In genomic region chr17:63082273-63082861, GRCh38 we compare ENCODE assay signal across 8 cellular contexts.
DNase-seq lines count a peak whose midpoint lies in the region; ATAC-seq, FAIRE-seq and TF ChIP-seq lines count a peak whose summit lies in the region.

No MANE protein-coding gene starts in this region.

- H3K4me1 Mint-ChIP-seq in naive thymus-derived CD4-positive, alpha-beta T cell: peaks cover 0 to 5% (median 0%) of the 10 kb centered on the region in 7 donors

- H3K9me3 Mint-ChIP-seq in naive thymus-derived CD4-positive, alpha-beta T cell: peaks cover 0 to 3% (median 0%) of the 10 kb centered on the region in 11 donors

- H3K9ac ChIP-seq in adipocyte (ENCODE audit: low read length) (no peak overlapping the region), kidney (ENCODE audit: low read length in 2 of 2) (no peak overlapping the region)

- no peaks in the 10 kb centered on the region for H3K27me3 ChIP-seq in adipocyte (replicated peaks; ENCODE audit: control insufficient read depth, insufficient read depth, low read length)
- no peaks in the 10 kb centered on the region for H3K27me3 ChIP-seq in naive thymus-derived CD4-positive, alpha-beta T cell (ENCODE audit: control insufficient read depth in 2 of 2, insufficient read depth in 2 of 2, low read length in 2 of 2)

- intact Hi-C loops in kidney (cut with DNase I): loop anchor here (10.0 kb wide), 1 partner anchor 322 kb away; no protein-coding TSS in a partner anchor
- intact Hi-C loops in naive thymus-derived CD4-positive, alpha-beta T cell (cut with micrococcal nuclease): loop anchor here in 1 of 2 donors (2.0 kb wide), 1 partner anchor 324 kb away; no protein-coding TSS in a partner anchor

- ATAC-seq in HG03045 (IDR thresholded peaks at IDR 0.05; ENCODE audit: unreplicated experiment): no peak
- ATAC-seq in naive thymus-derived CD4-positive, alpha-beta T cell: no peak

- in situ Hi-C loops in G401 (cut with HindIII; ENCODE audit: low sequenced_read_pairs): no loop called here

- H3K27ac ChIP-seq in kidney (ENCODE audit: low read depth in 2 of 2, low read length in 2 of 2): no peak overlapping the region
- H3K27ac ChIP-seq in naive thymus-derived CD4-positive, alpha-beta T cell (ENCODE audit: low read depth, low read length): no peak overlapping the region

- H3K36me3 ChIP-seq in adipocyte (ENCODE audit: control insufficient read depth, insufficient read depth, low read length, severe bottlenecking) (no peaks in the 10 kb centered on the region), kidney (ENCODE audit: control insufficient read depth in 1 of 2, insufficient read depth in 2 of 2, low read length in 2 of 2) (no peaks in the 10 kb centered on the region)
- no peaks in the 10 kb centered on the region for H3K36me3 ChIP-seq in naive thymus-derived CD4-positive, alpha-beta T cell (ENCODE audit: control insufficient read depth in 2 of 3, insufficient read depth in 3 of 3, low read length in 3 of 3)

- TF ChIP-seq CTCF in AG10803 (conservative IDR thresholded peaks at IDR 0.05; ENCODE audit: low read length) (peak; percentile 61), kidney (IDR thresholded peaks at IDR 0.05; ENCODE audit: borderline replicate concordance, extremely low read depth, insufficient read depth) (no peak)

- POLR2A ChIA-PET in naive thymus-derived CD4-positive, alpha-beta T cell (lab: Charles Lee): no interaction called here

- H3K27me3 Mint-ChIP-seq in naive thymus-derived CD4-positive, alpha-beta T cell: peaks cover 0 to under 1% (median 0%) of the 10 kb centered on the region in 5 donors

- H3K4me3 Mint-ChIP-seq in naive thymus-derived CD4-positive, alpha-beta T cell: no peak overlapping the region

- H3K36me3 Mint-ChIP-seq in naive thymus-derived CD4-positive, alpha-beta T cell: peaks cover 0 to 17% (median 9%) of the 10 kb centered on the region in 5 donors

- no peaks in the 10 kb centered on the region for H3K4me1 ChIP-seq in adipocyte (ENCODE audit: control insufficient read depth, insufficient read depth, low read length)
- no peaks in the 10 kb centered on the region for H3K4me1 ChIP-seq in kidney (ENCODE audit: control insufficient read depth in 1 of 2, insufficient read depth in 1 of 2, low read depth in 1 of 2, low read length in 2 of 2)
- no peaks in the 10 kb centered on the region for H3K4me1 ChIP-seq in naive thymus-derived CD4-positive, alpha-beta T cell (ENCODE audit: control insufficient read depth in 2 of 2, insufficient read depth in 2 of 2, low read length in 2 of 2)

- no peak overlapping the region for H3K27ac Mint-ChIP-seq in naive thymus-derived CD4-positive, alpha-beta T cell

- H3K4me3 ChIP-seq in AG10803 (ENCODE audit: low read length) (no peak overlapping the region), adipocyte (ENCODE audit: low read length) (no peak overlapping the region), kidney (ENCODE audit: low read length in 2 of 2) (no peak overlapping the region)
- H3K4me3 ChIP-seq in naive thymus-derived CD4-positive, alpha-beta T cell (ENCODE audit: low read length): no peak overlapping the region

- FAIRE-seq in kidney (lab: Jason Lieb, UNC): peak; percentile 8

- CTCF ChIA-PET in naive thymus-derived CD4-positive, alpha-beta T cell (lab: Charles Lee): interaction anchor here (1.0 kb wide), 1 partner anchor 325 kb away, joined by 3 read pairs; no protein-coding TSS in a partner anchor

- no peaks in the 10 kb centered on the region for H3K9me3 ChIP-seq in adipocyte (ENCODE audit: control insufficient read depth, low read length)
- H3K9me3 ChIP-seq in kidney (ENCODE audit: control insufficient read depth in 1 of 2, low read length in 2 of 2): no peaks in the 10 kb centered on the region
- H3K9me3 ChIP-seq in naive thymus-derived CD4-positive, alpha-beta T cell (ENCODE audit: control insufficient read depth in 2 of 3, low read length in 3 of 3): no peaks in the 10 kb centered on the region

- DNase-seq in AG10803 (ENCODE audit: low read depth): peak; percentile 42
- peak; percentile 0 for DNase-seq in HS-27A (ENCODE audit: low read depth)
- peak; percentile 73 for DNase-seq in adipocyte (ENCODE audit: low read depth)
- no peak for DNase-seq in kidney
- no peak for DNase-seq in naive thymus-derived CD4-positive, alpha-beta T cell
- DNase-seq in G401 (ENCODE audit: low spot score): no peak
- no peak for DNase-seq in activated T-cell treated with anti-CD3 and anti-CD28 coated beads, Interleukin-2, amount 50 U/mL, for 48 hours

Comparison
In these comparisons a context has a peak if more than half of its experiments do, and no peak if none do; other contexts are left out.
1. DNase-seq: peak in AG10803 (single experiment), HS-27A (single experiment) and adipocyte (single experiment); none in kidney (single experiment), naive thymus-derived CD4-positive, alpha-beta T cell (0 of 9), G401 (single experiment) and activated T-cell treated with anti-CD3 and anti-CD28 coated beads, Interleukin-2, amount 50 U/mL, for 48 hours (0 of 2).